In genomic region chrX:96683997-96684338, GRCh38 we compare ENCODE assay signal across 8 cellular contexts. TPM values are rescaled to one million over a fixed set of nuclear protein-coding genes. Genes with fewer than 3 reads are reported as not detected.
DNase-seq lines count a peak whose midpoint lies in the region; ATAC-seq and TF ChIP-seq lines count a peak whose summit lies in the region.

No MANE protein-coding gene starts in this region.

- peaks cover 18% of the 10 kb centered on the region for H3K4me1 ChIP-seq in OCI-LY3 (ENCODE audit: low read length)

- H3K4me2 ChIP-seq in OCI-LY3 (ENCODE audit: low read length): peak overlapping the region; percentile 87

- peak; percentile 13 for ATAC-seq in GM19043 (IDR thresholded peaks at IDR 0.05; ENCODE audit: low read depth, unreplicated experiment)

- H3K27ac ChIP-seq in 22Rv1: peak overlapping the region; percentile 61
- no peak overlapping the region for H3K27ac ChIP-seq in OCI-LY3 (ENCODE audit: low read length)

- H3K27me3 ChIP-seq in OCI-LY3 (ENCODE audit: low read depth, low read length): no peaks in the 10 kb centered on the region

- DNase-seq in fibroblast of pulmonary artery (ENCODE audit: low read depth) (no peak), A172 (ENCODE audit: low spot score) (no peak), UCSD-AML1 (lab: John Stamatoyannopoulos, UW; ENCODE audit: unreplicated experiment) (no peak)
- DNase-seq in stimulated activated naive CD4-positive, alpha-beta T cell treated with Interleukin-2 at 50 U/mL for 16 hours (lab: John Stamatoyannopoulos, UW): peak; percentile 1
- DNase-seq in activated CD4-positive, alpha-beta T cell treated with anti-CD3 and anti-CD28 coated beads, Interleukin-2, amount 50 U/mL, for 1 hour: no peak

- H3K36me3 ChIP-seq in OCI-LY3 (replicated peaks; ENCODE audit: low read depth, low read length): no peaks in the 10 kb centered on the region

- H4K20me1 ChIP-seq in OCI-LY3 (ENCODE audit: insufficient read depth, low read length): no peaks in the 10 kb centered on the region

- peak overlapping the region; percentile 94 for H3K4me3 ChIP-seq in OCI-LY3 (ENCODE audit: low read length)
- peak overlapping the region; percentile 73 for H3K4me3 ChIP-seq in fibroblast of pulmonary artery (replicated peaks; ENCODE audit: low read depth, low read length)

- H3K9me3 ChIP-seq in OCI-LY3 (ENCODE audit: insufficient read depth, low read length): no peaks in the 10 kb centered on the region

- H2AFZ ChIP-seq in OCI-LY3 (ENCODE audit: low read depth, low read length): 0 out of 2 replicates have a peak overlapping the region, but pooled peaks have one; percentile 85

- H3K79me2 ChIP-seq in OCI-LY3 (ENCODE audit: low read length): peaks cover 3% of the 10 kb centered on the region; the same call in 1 of the 2 replicates

- peak overlapping the region; percentile 90 for H3K9ac ChIP-seq in OCI-LY3 (ENCODE audit: low read length)

- no peak for TF ChIP-seq CTCF in 22Rv1 (IDR thresholded peaks at IDR 0.05)
- no peak for TF ChIP-seq CTCF in OCI-LY3 (IDR thresholded peaks at IDR 0.05; ENCODE audit: low read depth, low read length)
- no peak for TF ChIP-seq CTCF in fibroblast of pulmonary artery (IDR thresholded peaks at IDR 0.05; ENCODE audit: low read length, missing control alignments)

RNA-seq across cellular contexts. Expression of gene DIAPH2, which starts 0.7 kb away (rescaled TPM):
- total RNA-seq in A172 (2014; rRNA removed; shearing (Covaris generic)): 3.9 and 4.7 TPM in 2 replicates
